In genomic region chr2:171406044-171406443, GRCh38 we compare ENCODE assay signal across 1 cellular context.
TF ChIP-seq lines count a peak whose summit lies in the region.

No MANE protein-coding gene starts in this region.

TF ChIP-seq in GM12878, 131 proteins besides CTCF, POLR2A, EP300 and RAD21 (continued from another document):
- TF ChIP-seq IRF3 (IDR thresholded peaks at IDR 0.05) (no peak), SMAD5 (IDR thresholded peaks at IDR 0.05; ENCODE audit: low read depth) (no peak), KLF5 (IDR thresholded peaks at IDR 0.05; ENCODE audit: partially characterized antibody) (no peak), BHLHE40 (IDR thresholded peaks at IDR 0.05; ENCODE audit: borderline replicate concordance in 1 of 2, low read depth in 2 of 2, low read length in 1 of 2) (no peak), HDGF (IDR thresholded peaks at IDR 0.05) (no peak), MTA2 (IDR thresholded peaks at IDR 0.05; ENCODE audit: low read depth) (peak; percentile 42), EZH2 (IDR thresholded peaks at IDR 0.05; ENCODE audit: borderline replicate concordance, control insufficient read depth, low read depth, low read length) (no peak), ZNF592 (IDR thresholded peaks at IDR 0.05) (no peak), ZZZ3 (IDR thresholded peaks at IDR 0.05; ENCODE audit: control insufficient read depth, insufficient read length, low read depth) (no peak), IKZF2 (IDR thresholded peaks at IDR 0.05) (peak in 1 of 2 experiments; percentile 22; a peak in 2 of 4 replicates), EGR1 (IDR thresholded peaks at IDR 0.05; ENCODE audit: borderline replicate concordance in 1 of 2, low read depth in 2 of 2, low read length in 2 of 2) (no peak), CHD4 (IDR thresholded peaks at IDR 0.05) (no peak), PML (IDR thresholded peaks at IDR 0.05; ENCODE audit: low read length) (peak; percentile 43; the same call in 1 of the 2 replicates), KAT2A (conservative IDR thresholded peaks at IDR 0.05; ENCODE audit: control insufficient read depth, low read depth, low read length) (no peak), CBFB (IDR thresholded peaks at IDR 0.05; ENCODE audit: low read depth) (no peak), TARDBP (IDR thresholded peaks at IDR 0.05; ENCODE audit: borderline replicate concordance) (no peak), JUNB (IDR thresholded peaks at IDR 0.05) (no peak), SIX5 (IDR thresholded peaks at IDR 0.05; ENCODE audit: low read depth, low read length, severe bottlenecking) (no peak), SUPT20H (IDR thresholded peaks at IDR 0.05; ENCODE audit: borderline replicate concordance, control insufficient read depth, low read depth, low read length) (no peak), GATAD2B (conservative IDR thresholded peaks at IDR 0.05; ENCODE audit: low read depth) (no peak), BCL3 (IDR thresholded peaks at IDR 0.05; ENCODE audit: borderline replicate concordance, insufficient read depth, low read depth, low read length, poor library complexity, severe bottlenecking) (no peak), NR2C2 (IDR thresholded peaks at IDR 0.05; ENCODE audit: borderline replicate concordance, control insufficient read depth, insufficient read length, low read depth) (no peak), ZBTB33 (IDR thresholded peaks at IDR 0.05) (no peak), MYB (IDR thresholded peaks at IDR 0.05; ENCODE audit: borderline replicate concordance, low read depth, low read length) (peak; percentile 58; the same call in 1 of the 2 replicates), ZBTB11 (CRISPR knock-in tag; IDR thresholded peaks at IDR 0.05) (no peak)
